In the genomic region with DNA sequence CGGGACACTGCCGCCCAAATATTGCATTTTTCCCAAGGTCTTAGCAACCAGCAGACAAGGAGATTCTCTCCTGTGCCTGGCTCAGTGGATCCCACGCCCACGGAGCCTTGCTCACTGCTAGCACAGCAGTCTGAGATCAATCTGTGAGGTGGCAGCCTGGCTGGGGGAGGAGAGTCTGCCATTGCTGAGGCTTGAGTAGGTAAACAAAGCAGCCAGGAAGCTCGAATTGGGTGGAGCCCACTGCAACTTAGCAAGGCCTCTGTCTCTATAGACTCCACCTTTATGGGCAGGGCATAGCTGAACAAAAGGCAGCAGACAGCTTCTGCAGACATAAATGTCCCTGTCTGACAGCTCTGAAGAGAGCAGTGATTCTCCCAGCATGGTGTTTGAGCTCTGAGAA, we compare ENCODE assay signal across 9 cellular contexts. TPM values are rescaled to one million over a fixed set of nuclear protein-coding genes. Genes with fewer than 3 reads are reported as not detected.
DNase-seq lines count a peak whose midpoint lies in the region; TF ChIP-seq lines count a peak whose summit lies in the region.
"Not testable (repeated sequence)": the region's sequence is repeated elsewhere in the genome, so short reads cannot be mapped to it uniquely, and the experiment has no call there.
"Had no signal": no experiment of that assay in that cellular context is flagged by ENCODE, and none has a peak within 500 bp of the region (broad histone marks: within the 10 kb centered on the region; RNA-seq: fewer than 3 reads in every experiment).

No MANE protein-coding gene starts in this region.

- not testable (repeated sequence) for H3K9ac ChIP-seq in adipocyte (ENCODE audit: low read length); neuronal stem cell (ENCODE audit: low read depth, low read length, poor library complexity)

- H3K9me3 ChIP-seq in adipocyte (ENCODE audit: control insufficient read depth, low read length); neuronal stem cell (replicated peaks in 1 of 2; ENCODE audit: control insufficient read depth in 2 of 2, insufficient read depth in 1 of 2, low read depth in 1 of 2, low read length in 2 of 2); transverse colon: not testable (repeated sequence)

- in situ Hi-C loops in transverse colon (cut with MboI; ENCODE audit: low pct_ligation_motif_present in 1 of 4, low pct_unique_long_range_greater_than_20kb in 1 of 4, low sequenced_read_pairs in 3 of 4): not testable (repeated sequence)

- DNase-seq in EH (ENCODE audit: low read depth) (peak; percentile 23), NCI-H1417 (lab: John Stamatoyannopoulos, UW) (peak; percentile 12 to 57 (median 54)), NCI-H748 (lab: John Stamatoyannopoulos, UW; ENCODE audit: unreplicated experiment) (peak; percentile 69), adipocyte (ENCODE audit: low read depth) (peak; percentile 3), dermis blood vessel endothelial cell (peak; percentile 25), head of caudate nucleus (peak; percentile 33 to 91 (median 67)), transverse colon (peak; percentile 21)
- DNase-seq in neuronal stem cell (ENCODE audit: low spot score): not testable (repeated sequence)

- H2BK5ac ChIP-seq in neuronal stem cell (ENCODE audit: low read length): not testable (repeated sequence)

- not testable (repeated sequence) for H3K4me2 ChIP-seq in neuronal stem cell (ENCODE audit: insufficient read depth, low read length, poor library complexity, severe bottlenecking)

- not testable (repeated sequence) for TF ChIP-seq EP300 in transverse colon (IDR thresholded peaks at IDR 0.05; ENCODE audit: low read depth)

- H3K36me3 ChIP-seq in adipocyte (ENCODE audit: control insufficient read depth, insufficient read depth, low read length, severe bottlenecking); neuronal stem cell (replicated peaks in 1 of 2; ENCODE audit: control insufficient read depth in 2 of 2, insufficient read depth in 2 of 2, low read length in 2 of 2); transverse colon: not testable (repeated sequence)

- H4K8ac ChIP-seq in neuronal stem cell (ENCODE audit: low read depth, low read length): not testable (repeated sequence)

- H3K27ac ChIP-seq in neuronal stem cell (replicated peaks; ENCODE audit: low read length); transverse colon: not testable (repeated sequence)

- H3K4ac ChIP-seq in neuronal stem cell (ENCODE audit: low read length): not testable (repeated sequence)

- not testable (repeated sequence) for H3K18ac ChIP-seq in neuronal stem cell (ENCODE audit: low read length)

- not testable (repeated sequence) for H3K23ac ChIP-seq in neuronal stem cell (ENCODE audit: low read depth, low read length, poor library complexity)

- peak overlapping the region; percentile 95 for H2AFZ ChIP-seq in neuronal stem cell (ENCODE audit: low read length)

- not testable (repeated sequence) for TF ChIP-seq CTCF in transverse colon (IDR thresholded peaks at IDR 0.05)

- H3K27me3 ChIP-seq in adipocyte (replicated peaks; ENCODE audit: control insufficient read depth, insufficient read depth, low read length); neuronal stem cell (ENCODE audit: control insufficient read depth in 3 of 3, insufficient read depth in 3 of 3, low read depth in 1 of 3, low read length in 3 of 3); transverse colon: not testable (repeated sequence)

- H2AK5ac ChIP-seq in neuronal stem cell (ENCODE audit: low read depth, low read length): not testable (repeated sequence)

- not testable (repeated sequence) for H2BK120ac ChIP-seq in neuronal stem cell (ENCODE audit: low read depth, low read length)

- H3K79me1 ChIP-seq in neuronal stem cell (ENCODE audit: low read depth, low read length): not testable (repeated sequence)

- H3K4me3 ChIP-seq in adipocyte (ENCODE audit: low read length); neuronal stem cell (ENCODE audit: low read length in 2 of 2); transverse colon: not testable (repeated sequence)

- not testable (repeated sequence) for H3K14ac ChIP-seq in neuronal stem cell (ENCODE audit: low read length)

- no CpG with 5 or more reads among the region's 5 CpGs for WGBS in neuronal stem cell (ENCODE audit: extremely low coverage in 2 of 2, insufficient read length in 2 of 2, insufficient replicate concordance in 1 of 2), 2 donors
- 60% methylated on average over 5 of the region's 5 CpGs; no CpG with 5 or more reads in 1 of the 2 donors for WGBS in transverse colon (ENCODE audit: low coverage in 1 of 2), 2 donors

- not testable (repeated sequence) for H4K91ac ChIP-seq in neuronal stem cell (ENCODE audit: low read depth, low read length, poor library complexity)

- intact Hi-C loops in head of caudate nucleus (cut with DNase I); transverse colon (cut with DNase I; ENCODE audit: low total_unique reads): not testable (repeated sequence)

- H3K4me1 ChIP-seq in adipocyte (ENCODE audit: control insufficient read depth, insufficient read depth, low read length): peaks cover 14% of the 10 kb centered on the region
- H3K4me1 ChIP-seq in neuronal stem cell (ENCODE audit: control insufficient read depth in 2 of 2, insufficient read depth in 1 of 2, low read depth in 1 of 2, low read length in 2 of 2): not testable (repeated sequence)
- H3K4me1 ChIP-seq in transverse colon: peaks cover 0 to 12% (median 0%) of the 10 kb centered on the region in 4 donors

- not testable (repeated sequence) for H2BK15ac ChIP-seq in neuronal stem cell (ENCODE audit: low read length)

- not testable (repeated sequence) for H2BK12ac ChIP-seq in neuronal stem cell (ENCODE audit: low read length)

- not testable (repeated sequence) for TF ChIP-seq POLR2A in transverse colon (IDR thresholded peaks at IDR 0.05)

RNA-seq across cellular contexts. Expression of a gene that starts 16.4 kb away (rescaled TPM):
- total RNA-seq in dermis blood vessel endothelial cell (1.2 and 4.4 TPM in 2 replicates), transverse colon (10 to 100 TPM in 3 of 4 donors, 1 to 10 TPM in 1; 5.1 to 89.8 (median 15.2) TPM)
- 0.95 TPM for polyA plus RNA-seq in neuronal stem cell (2013, experiment 1 of 2)
- 1.1 TPM for polyA plus RNA-seq in neuronal stem cell (2013, experiment 2 of 2)
- total RNA-seq: T-helper 1 cell treated with Interleukin-12 subunit alpha and Interleukin-12 subunit beta and Interleukin-4 antibody, amounts not matched to agents 30 ng/mL and 1 ng/mL, for 36 hours had no signal
